Comparison of ENCODE assay signal across 31 cellular contexts in the genomic region with DNA sequence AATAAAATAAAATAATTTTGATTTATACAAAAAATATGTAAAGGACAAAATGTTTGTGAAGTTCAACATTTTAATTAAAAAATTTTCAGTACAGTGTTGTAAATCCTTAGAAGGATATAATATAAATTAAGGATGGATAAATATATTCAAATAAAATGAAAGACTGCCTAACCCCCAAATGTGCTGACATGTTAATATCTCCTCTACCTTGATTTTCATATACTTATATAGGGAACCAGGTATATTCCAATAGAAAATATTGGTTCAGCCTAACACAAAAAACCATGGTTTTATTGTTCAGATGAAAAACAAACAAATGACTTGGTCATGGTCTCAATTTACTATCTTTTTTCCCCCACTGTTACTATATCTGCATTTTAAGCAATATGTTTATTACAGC. TPM values are rescaled to one million over a fixed set of nuclear protein-coding genes. Genes with fewer than 3 reads are reported as not detected.
"Had no signal": no experiment of that assay in that cellular context is flagged by ENCODE, and none has a peak within 500 bp of the region (broad histone marks: within the 10 kb centered on the region; RNA-seq: fewer than 3 reads in every experiment).

No MANE protein-coding gene starts in this region.

- H3K27ac Mint-ChIP-seq: activated CD4-positive, alpha-beta memory T cell treated with anti-CD3 and anti-CD28 coated beads, Interleukin-2, amount 10 ng/mL, durations not matched to agents 7 days and 5 days; activated CD4-positive, alpha-beta T cell treated with anti-CD3 and anti-CD28 coated beads, Interleukin-2, amount 10 ng/mL, durations not matched to agents 7 days and 5 days; activated naive CD8-positive, alpha-beta T cell; activated T-helper 17 cell treated with anti-CD3 and anti-CD28 coated beads, Interleukin-2, amount 50 U/mL, for 72 hours; dendritic cell treated with granulocyte-macrophage colony-stimulating factor and Interleukin-4, amounts not matched to agents 40 ng/mL and 50 ng/mL, for 4 days; endodermal cell; WTC11 had no signal

- H3K4me1 ChIP-seq: gastrocnemius medialis had no signal

- H3K9me3 ChIP-seq: gastrocnemius medialis had no signal

- H3K27ac ChIP-seq: brain microvascular endothelial cell, coronary artery, dorsolateral prefrontal cortex, gastrocnemius medialis, VCaP had no signal

- H3K36me3 ChIP-seq: brain microvascular endothelial cell, gastrocnemius medialis had no signal

- ATAC-seq: activated T-cell treated with anti-CD3 and anti-CD28 coated beads, Interleukin-2, amount 50 U/mL, for 4 hours; activated T-helper 17 cell treated with anti-CD3 and anti-CD28 coated beads, Interleukin-2, amount 50 U/mL, for 72 hours; esophagus mucosa; gastrocnemius medialis; WTC11 had no signal

- DNase-seq: activated CD4-positive, alpha-beta memory T cell treated with anti-CD3 and anti-CD28 coated beads, Interleukin-2, amount 10 ng/mL, durations not matched to agents 7 days and 5 days; activated CD4-positive, alpha-beta T cell treated with anti-CD3 and anti-CD28 coated beads for 1 hour; activated CD4-positive, alpha-beta T cell treated with anti-CD3 and anti-CD28 coated beads for 4 hours; activated CD4-positive, alpha-beta T cell treated with anti-CD3 and anti-CD28 coated beads, Interleukin-2, amount 10 ng/mL, durations not matched to agents 7 days and 5 days; activated CD4-positive, alpha-beta T cell treated with anti-CD3 and anti-CD28 coated beads, Interleukin-2, amount 50 U/mL, for 4 hours; activated effector memory CD4-positive, alpha-beta T cell treated with Interleukin-2 at 50 U/mL for 16 hours; activated gamma-delta T cell treated with Interleukin-2 at 50 U/mL for 16 hours; activated naive CD4-positive, alpha-beta T cell treated with anti-CD3 and anti-CD28 coated beads, Interleukin-2, amount 50 U/mL, for 16 hours; activated naive CD4-positive, alpha-beta T cell treated with Interleukin-2 at 50 U/mL for 16 hours; activated T-cell treated with anti-CD3 and anti-CD28 coated beads, Interleukin-2, amount 50 U/mL, for 4 hours; amniotic stem cell; anterior cingulate cortex; brain microvascular endothelial cell; dorsolateral prefrontal cortex; effector memory CD4-positive, alpha-beta T cell; endodermal cell; foreskin fibroblast; gastrocnemius medialis; glutamatergic neuron; T-helper 2 cell had no signal

- H3K9me3 Mint-ChIP-seq: activated CD4-positive, alpha-beta memory T cell treated with anti-CD3 and anti-CD28 coated beads, Interleukin-2, amount 10 ng/mL, durations not matched to agents 7 days and 5 days; activated CD4-positive, alpha-beta T cell treated with anti-CD3 and anti-CD28 coated beads, Interleukin-2, amount 10 ng/mL, durations not matched to agents 7 days and 5 days; activated T-cell treated with anti-CD3 and anti-CD28 coated beads, Interleukin-2, amount 50 U/mL, for 4 hours; activated T-helper 17 cell treated with anti-CD3 and anti-CD28 coated beads, Interleukin-2, amount 50 U/mL, for 72 hours; central memory CD8-positive, alpha-beta T cell; dendritic cell treated with granulocyte-macrophage colony-stimulating factor and Interleukin-4, amounts not matched to agents 40 ng/mL and 50 ng/mL, for 4 days; endodermal cell; WTC11 had no signal

- H3K27me3 ChIP-seq: brain microvascular endothelial cell, dorsolateral prefrontal cortex, gastrocnemius medialis had no signal

- FAIRE-seq: astrocyte, bronchial epithelial cell had no signal

- H3K36me3 Mint-ChIP-seq: activated naive CD8-positive, alpha-beta T cell; WTC11 had no signal

- H3K27me3 Mint-ChIP-seq: activated naive CD8-positive, alpha-beta T cell; central memory CD8-positive, alpha-beta T cell; dendritic cell treated with granulocyte-macrophage colony-stimulating factor and Interleukin-4, amounts not matched to agents 40 ng/mL and 50 ng/mL, for 4 days had no signal

- H3K4me3 ChIP-seq: coronary artery, dorsolateral prefrontal cortex, gastrocnemius medialis had no signal

- H3K4me3 Mint-ChIP-seq: activated CD4-positive, alpha-beta memory T cell treated with anti-CD3 and anti-CD28 coated beads, Interleukin-2, amount 10 ng/mL, durations not matched to agents 7 days and 5 days; activated CD4-positive, alpha-beta T cell treated with anti-CD3 and anti-CD28 coated beads, Interleukin-2, amount 10 ng/mL, durations not matched to agents 7 days and 5 days; activated naive CD8-positive, alpha-beta T cell; activated T-cell treated with anti-CD3 and anti-CD28 coated beads, Interleukin-2, amount 50 U/mL, for 4 hours; activated T-helper 17 cell treated with anti-CD3 and anti-CD28 coated beads, Interleukin-2, amount 50 U/mL, for 72 hours; central memory CD8-positive, alpha-beta T cell; dendritic cell treated with granulocyte-macrophage colony-stimulating factor and Interleukin-4, amounts not matched to agents 40 ng/mL and 50 ng/mL, for 4 days; endodermal cell; WTC11 had no signal

- H3K4me1 Mint-ChIP-seq: activated CD4-positive, alpha-beta memory T cell treated with anti-CD3 and anti-CD28 coated beads, Interleukin-2, amount 10 ng/mL, durations not matched to agents 7 days and 5 days; activated CD4-positive, alpha-beta T cell treated with anti-CD3 and anti-CD28 coated beads, Interleukin-2, amount 10 ng/mL, durations not matched to agents 7 days and 5 days; activated T-helper 17 cell treated with anti-CD3 and anti-CD28 coated beads, Interleukin-2, amount 50 U/mL, for 72 hours; central memory CD8-positive, alpha-beta T cell had no signal

RNA-seq across cellular contexts. Expression of a gene that starts 7.3 kb away (rescaled TPM):
- total RNA-seq: activated CD4-positive, alpha-beta T cell treated with anti-CD3 and anti-CD28 coated beads, Interleukin-2, amount 10 ng/mL, durations not matched to agents 7 days and 5 days; T-helper 1 cell treated with Interleukin-12 subunit alpha and Interleukin-12 subunit beta and Interleukin-4 antibody, amounts not matched to agents 30 ng/mL and 1 ng/mL, for 36 hours had no signal
